ENCODE assay signal across 3 cellular contexts in the genomic region with DNA sequence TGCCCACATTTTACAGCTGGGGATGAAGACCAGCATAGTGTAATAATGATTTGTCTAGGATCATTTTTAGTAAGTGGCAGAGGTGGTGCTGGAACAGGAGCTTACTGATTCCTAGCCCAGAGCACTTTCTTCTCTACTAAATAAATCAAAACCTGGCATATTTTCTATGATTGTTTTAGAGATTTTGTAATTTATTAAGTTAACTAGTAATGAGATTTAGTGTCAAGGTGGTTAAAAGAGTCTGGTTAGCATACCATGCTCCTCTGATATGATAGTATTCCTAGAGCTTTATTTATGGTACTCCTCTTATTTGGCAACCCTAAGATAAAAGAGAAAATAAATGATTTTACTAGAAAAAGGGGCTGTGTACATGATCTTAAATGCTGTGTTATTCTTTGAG.
"Had no signal": no experiment of that assay in that cellular context is flagged by ENCODE, and none has a peak within 500 bp of the region (broad histone marks: within the 10 kb centered on the region; RNA-seq: fewer than 3 reads in every experiment).

No MANE protein-coding gene starts in this region.

- ATAC-seq: GM12878 had no signal

- DNase-seq: GDM1, GF-D8 had no signal

- H3K4me3 ChIP-seq: GM12878 had no signal
